In genomic region chr3:40713795-40714194, GRCh38 we compare ENCODE assay signal across 22 cellular contexts.
DNase-seq lines count a peak whose midpoint lies in the region; ATAC-seq and TF ChIP-seq lines count a peak whose summit lies in the region.
"Had no signal": no experiment of that assay in that cellular context is flagged by ENCODE, and none has a peak within 500 bp of the region (broad histone marks: within the 10 kb centered on the region; RNA-seq: fewer than 3 reads in every experiment).

No MANE protein-coding gene starts in this region.

- DNase-seq in left ventricle myocardium inferior (no peak), right atrium auricular region (ENCODE audit: low spot score) (no peak), SHP77 treated with DMSO at 0.1 percent for 48 hours (lab: John Stamatoyannopoulos, UW) (no peak), tibial nerve (ENCODE audit: low spot score in 2 of 2) (no peak)
- no peak for DNase-seq in stimulated activated naive B cell treated with anti-CD40 and anti-IgM and Interleukin-4, amounts not matched to agents 10 μg/mL and 1 μg/mL and 100 μg/mL, for 72 hours
- DNase-seq: activated CD4-positive, alpha-beta T cell treated with anti-CD3 and anti-CD28 coated beads for 1 hour; activated CD8-positive, alpha-beta memory T cell treated with anti-CD3 and anti-CD28 coated beads, Interleukin-2, amount 10 ng/mL, durations not matched to agents 7 days and 5 days; activated naive CD8-positive, alpha-beta T cell treated with anti-CD3 and anti-CD28 coated beads for 36 hours; cortex of kidney; left colon; midbrain; NCI-H1694; stimulated activated CD4-positive, alpha-beta T cell treated with anti-CD3 and anti-CD28 coated beads, Interleukin-2, amount 100 ng/mL, for 24 hours; stimulated activated naive CD4-positive, alpha-beta T cell treated with Interleukin-2 at 50 U/mL for 16 hours; T1000 had no signal

- peak overlapping the region; percentile 47 for H3K4me2 ChIP-seq in SU-DHL-6 (ENCODE audit: low read depth, low read length, poor library complexity, severe bottlenecking)

- no peak overlapping the region for H2AFZ ChIP-seq in SU-DHL-6 (ENCODE audit: low read depth, low read length, severe bottlenecking)

- WGBS in tibial nerve, 2 donors = 72 to 80% methylated on average over 6 of the region's 6 CpGs

- H3K27me3 ChIP-seq in left ventricle myocardium inferior (ENCODE audit: low read depth) (no peaks in the 10 kb centered on the region), right atrium auricular region (no peaks in the 10 kb centered on the region), SU-DHL-6 (ENCODE audit: low read length) (no peaks in the 10 kb centered on the region), tibial nerve (no peaks in the 10 kb centered on the region)

- no peaks in the 10 kb centered on the region for H3K9me2 ChIP-seq in SU-DHL-6 (replicated peaks; ENCODE audit: insufficient read depth, low read length)

- ATAC-seq in HG02884 (IDR thresholded peaks at IDR 0.05; ENCODE audit: unreplicated experiment) (peak; percentile 44), HG02588 (IDR thresholded peaks at IDR 0.05; ENCODE audit: unreplicated experiment) (no peak)
- ATAC-seq in stimulated activated naive B cell treated with anti-CD40 and anti-IgM and Interleukin-4, amounts not matched to agents 10 μg/mL and 1 μg/mL and 100 μg/mL, for 72 hours (replicated peaks) = peak; percentile 69 to 77
- ATAC-seq: activated CD8-positive, alpha-beta memory T cell treated with anti-CD3 and anti-CD28 coated beads, Interleukin-2, amount 10 ng/mL, durations not matched to agents 7 days and 5 days; Panc1 had no signal

- intact Hi-C loops in left ventricle myocardium inferior (cut with micrococcal nuclease) = no loop called here

- H3K36me3 ChIP-seq in left ventricle myocardium inferior (no peaks in the 10 kb centered on the region), right atrium auricular region (no peaks in the 10 kb centered on the region), SU-DHL-6 (ENCODE audit: low read length) (no peaks in the 10 kb centered on the region), tibial nerve (no peaks in the 10 kb centered on the region)

- H3K4me1 ChIP-seq in left ventricle myocardium inferior = peaks cover 12% of the 10 kb centered on the region
- peaks cover 0 to 9% of the 10 kb centered on the region in 2 donors for H3K4me1 ChIP-seq in right atrium auricular region
- peaks cover 0 to 15% (median 6%) of the 10 kb centered on the region in 4 donors for H3K4me1 ChIP-seq in tibial nerve

- H3K9me3 Mint-ChIP-seq in stimulated activated naive B cell treated with anti-CD40 and anti-IgM and Interleukin-4, amounts not matched to agents 10 μg/mL and 1 μg/mL and 100 μg/mL, for 72 hours = no peaks in the 10 kb centered on the region
- H3K9me3 Mint-ChIP-seq: activated naive CD8-positive, alpha-beta T cell treated with anti-CD3 and anti-CD28 coated beads for 36 hours; activated T-helper 2 cell treated with anti-CD3 and anti-CD28 coated beads, Interferon-gamma antibody, Interleukin-2, Interleukin-4, amounts not matched to agents 10 μg/mL and 5 μg/mL and 100 μg/mL, durations not matched to agents 14 hours and 24 hours and 36 hours; brain had no signal

- no peaks in the 10 kb centered on the region for H3K79me2 ChIP-seq in SU-DHL-6 (ENCODE audit: insufficient read depth, low read length)

- TF ChIP-seq CTCF in left ventricle myocardium inferior (IDR thresholded peaks at IDR 0.05; ENCODE audit: borderline replicate concordance) = no peak
- TF ChIP-seq CTCF in right atrium auricular region (IDR thresholded peaks at IDR 0.05) = no peak
- TF ChIP-seq CTCF in SU-DHL-6 (IDR thresholded peaks at IDR 0.05; ENCODE audit: insufficient read depth, low read length, poor library complexity, severe bottlenecking) = no peak
- no peak for TF ChIP-seq CTCF in tibial nerve (IDR thresholded peaks at IDR 0.05)

- no peaks in the 10 kb centered on the region for H3F3A ChIP-seq in SU-DHL-6 (ENCODE audit: insufficient read depth)

- H3K36me3 Mint-ChIP-seq in stimulated activated naive B cell treated with anti-CD40 and anti-IgM and Interleukin-4, amounts not matched to agents 10 μg/mL and 1 μg/mL and 100 μg/mL, for 72 hours = peaks cover 0 to 3% of the 10 kb centered on the region in 2 donors
- H3K36me3 Mint-ChIP-seq: activated CD8-positive, alpha-beta memory T cell treated with anti-CD3 and anti-CD28 coated beads, Interleukin-2, amount 10 ng/mL, durations not matched to agents 7 days and 5 days; activated naive CD8-positive, alpha-beta T cell treated with anti-CD3 and anti-CD28 coated beads for 36 hours; brain had no signal

- H3K4me1 Mint-ChIP-seq in stimulated activated naive B cell treated with anti-CD40 and anti-IgM and Interleukin-4, amounts not matched to agents 10 μg/mL and 1 μg/mL and 100 μg/mL, for 72 hours = peaks cover 40 to 56% of the 10 kb centered on the region in 2 donors
- H3K4me1 Mint-ChIP-seq: activated naive CD8-positive, alpha-beta T cell treated with anti-CD3 and anti-CD28 coated beads for 36 hours had no signal

- H3K27ac Mint-ChIP-seq in stimulated activated naive B cell treated with anti-CD40 and anti-IgM and Interleukin-4, amounts not matched to agents 10 μg/mL and 1 μg/mL and 100 μg/mL, for 72 hours = peak overlapping the region; percentile 47
- H3K27ac Mint-ChIP-seq: activated CD8-positive, alpha-beta memory T cell treated with anti-CD3 and anti-CD28 coated beads, Interleukin-2, amount 10 ng/mL, durations not matched to agents 7 days and 5 days; activated naive CD8-positive, alpha-beta T cell treated with anti-CD3 and anti-CD28 coated beads for 36 hours; activated T-helper 2 cell treated with anti-CD3 and anti-CD28 coated beads, Interferon-gamma antibody, Interleukin-2, Interleukin-4, amounts not matched to agents 10 μg/mL and 5 μg/mL and 100 μg/mL, durations not matched to agents 14 hours and 24 hours and 36 hours; brain had no signal

- peak overlapping the region in 1 of 2 donors; percentile 17 for H3K4me3 Mint-ChIP-seq in stimulated activated naive B cell treated with anti-CD40 and anti-IgM and Interleukin-4, amounts not matched to agents 10 μg/mL and 1 μg/mL and 100 μg/mL, for 72 hours
- H3K4me3 Mint-ChIP-seq: activated CD8-positive, alpha-beta memory T cell treated with anti-CD3 and anti-CD28 coated beads, Interleukin-2, amount 10 ng/mL, durations not matched to agents 7 days and 5 days; activated naive CD8-positive, alpha-beta T cell treated with anti-CD3 and anti-CD28 coated beads for 36 hours; brain had no signal

- H3K27me3 Mint-ChIP-seq in stimulated activated naive B cell treated with anti-CD40 and anti-IgM and Interleukin-4, amounts not matched to agents 10 μg/mL and 1 μg/mL and 100 μg/mL, for 72 hours = no peaks in the 10 kb centered on the region
- H3K27me3 Mint-ChIP-seq: brain had no signal

- H3K9me3 ChIP-seq in left ventricle myocardium inferior (replicated peaks) (no peaks in the 10 kb centered on the region), right atrium auricular region (no peaks in the 10 kb centered on the region), SU-DHL-6 (ENCODE audit: insufficient read depth, low read length) (no peaks in the 10 kb centered on the region), tibial nerve (no peaks in the 10 kb centered on the region)

- no peaks in the 10 kb centered on the region for H4K20me1 ChIP-seq in SU-DHL-6 (ENCODE audit: low read depth, low read length)

- no peak for TF ChIP-seq EP300 in tibial nerve (IDR thresholded peaks at IDR 0.05)

- no peak overlapping the region for H3K9ac ChIP-seq in SU-DHL-6 (ENCODE audit: low read length)

- no peak overlapping the region for H3K4me3 ChIP-seq in left ventricle myocardium inferior
- H3K4me3 ChIP-seq in right atrium auricular region = no peak overlapping the region
- H3K4me3 ChIP-seq in SU-DHL-6 (ENCODE audit: insufficient read depth, low read length, poor library complexity, severe bottlenecking) = no peak overlapping the region
- no peak overlapping the region for H3K4me3 ChIP-seq in tibial nerve
- H3K4me3 ChIP-seq: SK-N-MC had no signal

- no peak for TF ChIP-seq POLR2A in tibial nerve (IDR thresholded peaks at IDR 0.05)

- peak overlapping the region; percentile 13 for H3K27ac ChIP-seq in left ventricle myocardium inferior (replicated peaks)
- H3K27ac ChIP-seq in right atrium auricular region = no peak overlapping the region
- peak overlapping the region; percentile 73 for H3K27ac ChIP-seq in SU-DHL-6 (ENCODE audit: low read depth, low read length)
- no peak overlapping the region for H3K27ac ChIP-seq in tibial nerve
- H3K27ac ChIP-seq: SK-N-MC had no signal

Comparison
In these comparisons a context has a peak if more than half of its experiments do, and no peak if none do; other contexts are left out.
1. H3K27ac ChIP-seq: peak in left ventricle myocardium inferior (single experiment) and SU-DHL-6 (single experiment); none in right atrium auricular region (0 of 2) and tibial nerve (0 of 4).